ENCODE assay signal across 8 cellular contexts in the genomic region with DNA sequence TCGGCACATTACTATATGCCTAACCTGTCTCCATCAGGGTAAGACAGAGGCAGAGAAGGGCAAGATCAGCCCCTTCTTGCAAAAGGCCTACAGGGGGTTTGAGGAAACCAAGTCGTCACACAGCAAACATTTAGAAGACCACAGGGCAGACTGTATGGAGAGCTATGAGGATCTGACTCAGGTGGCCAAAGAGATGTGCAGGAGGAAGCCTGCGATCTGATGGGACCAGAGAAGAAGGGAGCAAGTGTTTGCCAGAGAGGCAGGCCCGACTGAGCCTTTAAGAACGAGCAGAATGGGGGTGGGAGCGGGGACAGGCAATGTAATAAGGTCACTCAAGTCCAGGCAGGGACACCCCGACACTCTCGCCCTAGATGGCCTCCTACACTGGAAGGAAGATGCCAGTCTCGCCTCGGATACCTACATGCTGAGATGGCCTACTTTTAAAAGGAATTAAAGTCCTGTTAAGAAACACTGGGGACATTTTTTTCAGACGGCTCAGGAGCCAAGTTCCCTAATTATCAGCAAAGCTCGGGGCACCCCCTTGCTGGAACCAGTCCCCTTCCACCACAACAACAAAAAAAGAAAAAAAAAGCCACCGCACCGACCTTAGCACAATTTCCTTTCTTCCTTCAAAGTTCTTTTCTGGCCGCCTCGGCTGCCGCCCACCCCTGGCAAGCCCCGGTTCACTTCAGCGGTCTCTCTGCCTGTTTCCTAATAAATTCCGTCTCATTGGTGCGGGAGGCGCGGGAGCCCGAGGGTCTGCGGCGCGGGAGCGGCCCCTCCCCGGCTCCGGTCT. TPM values are rescaled to one million over a fixed set of nuclear protein-coding genes. Genes with fewer than 3 reads are reported as not detected.
A peak's percentile ranks its signal among the peaks of the same experiment; 100 is the strongest.
DNase-seq lines count a peak whose midpoint lies in the region; ATAC-seq and TF ChIP-seq lines count a peak whose summit lies in the region.

No MANE protein-coding gene starts in this region.

- no peak for TF ChIP-seq EP300 in ovary (IDR thresholded peaks at IDR 0.05)

- peaks cover 3% of the 10 kb centered on the region for H3K4me1 ChIP-seq in ovary (ENCODE audit: insufficient read depth)

- H3K36me3 ChIP-seq in ovary, result no peaks in the 10 kb centered on the region

- H3K4me3 ChIP-seq in ovary, result peak overlapping the region; percentile 70

- TF ChIP-seq POLR2A in ovary (IDR thresholded peaks at IDR 0.05), result no peak

- DNase-seq in NCI-H1105 treated with DMSO at 0.1 percent for 48 hours (lab: John Stamatoyannopoulos, UW) (peak; percentile 5), NCI-H1105 (lab: John Stamatoyannopoulos, UW) (no peak), RKO (ENCODE audit: low spot score) (peak; percentile 48), epithelial cell of prostate (ENCODE audit: low read depth, low spot score) (no peak), ovary (no peak), NCI-H2227 treated with DMSO at 0.1 percent for 48 hours (lab: John Stamatoyannopoulos, UW) (no peak)

- H3K9me3 ChIP-seq in ovary, result no peaks in the 10 kb centered on the region

- intact Hi-C loops in ovary (cut with DNase I), result loop anchor here in 1 of 4 donors (5.0 kb wide), 1 partner anchor 42 kb away; the partner anchor contains the start of gene RAB11FIP5

- H3K27me3 ChIP-seq in ovary, result no peaks in the 10 kb centered on the region

- no peak for TF ChIP-seq CTCF in ovary (IDR thresholded peaks at IDR 0.05)

- ATAC-seq in GM18870 (IDR thresholded peaks at IDR 0.05; ENCODE audit: unreplicated experiment) (no peak), GM18873 (IDR thresholded peaks at IDR 0.05; ENCODE audit: low FRiP score, unreplicated experiment) (no peak)

- WGBS in ovary, 3 donors, result 22 to 24% (median 22%) methylated on average over 30 of the region's 30 CpGs

- H3K27ac ChIP-seq in epithelial cell of prostate (peak overlapping the region; percentile 53), ovary (no peak overlapping the region)

RNA-seq across cellular contexts. Expression of gene SFXN5, which starts 1.5 kb away (rescaled TPM):
- total RNA-seq in ovary, result 10 to 100 TPM in 4 of 7 donors, 1 to 10 TPM in 3; 7.7 to 19.3 (median 11.6) TPM
- polyA plus RNA-seq in ovary, result 10 to 100 TPM in 1 of 2 donors, 1 to 10 TPM in 1; 4.3 to 14.1 TPM

RNA-seq across cellular contexts. Expression of gene RAB11FIP5, which starts 42.7 kb away (rescaled TPM):
- total RNA-seq in ovary, result 10 to 100 TPM; 16.1 to 33.2 (median 25.0) TPM
- polyA plus RNA-seq in ovary, result 10 to 100 TPM; 19.2 to 57.3 TPM

Comparison
In these comparisons a context has a peak if more than half of its experiments do, and no peak if none do; other contexts are left out.
1. DNase-seq: peak in NCI-H1105 treated with DMSO at 0.1 percent for 48 hours (single experiment) and RKO (single experiment); none in NCI-H1105 (single experiment), epithelial cell of prostate (single experiment), ovary (0 of 5) and NCI-H2227 treated with DMSO at 0.1 percent for 48 hours (single experiment).